8 cellular contexts compared by ENCODE assay signal in genomic region chr6:27902335-27903314, GRCh38. TPM values are rescaled to one million over a fixed set of nuclear protein-coding genes. Genes with fewer than 3 reads are reported as not detected.
DNase-seq lines count a peak whose midpoint lies in the region; ATAC-seq and TF ChIP-seq lines count a peak whose summit lies in the region.

No MANE protein-coding gene starts in this region.

- peaks cover 0 to 3% (median 0%) of the 10 kb centered on the region in 4 donors for H3K27me3 ChIP-seq in esophagus squamous epithelium

- CTCF ChIA-PET in Calu3 (lab: Charles Lee): interaction anchor here (0.5 to 1.0 kb wide), 7 partner anchors 51 to 764 kb away, joined by 3 to 7 read pairs (median 4); partner anchors contain the start of gene ZSCAN26

- TF ChIP-seq POLR2A in esophagus squamous epithelium (IDR thresholded peaks at IDR 0.05): no peak

- H3K4me1 Mint-ChIP-seq in Calu3 (ENCODE audit: low read depth, unreplicated experiment) (peaks cover 16% of the 10 kb centered on the region), naive B cell (peaks cover 9 to 12% (median 11%) of the 10 kb centered on the region in 3 donors)
- H3K4me1 Mint-ChIP-seq in activated T-cell treated with anti-CD3 and anti-CD28 coated beads, Interleukin-2, amount 50 U/mL, for 72 hours (ENCODE audit: low read depth): peaks cover 40% of the 10 kb centered on the region
- peaks cover 8% of the 10 kb centered on the region for H3K4me1 Mint-ChIP-seq in stimulated activated memory B cell treated with anti-CD40 and anti-IgM and Interleukin-4, amounts not matched to agents 10 μg/mL and 1 μg/mL and 100 μg/mL, for 72 hours

- intact Hi-C loops in Calu3 (cut with micrococcal nuclease; ENCODE audit: unreplicated experiment) (loop anchor here (5.0 kb wide), 1 partner anchor 310 kb away; no protein-coding TSS in a partner anchor), esophagus squamous epithelium (cut with DNase I) (no loop called here)

- peak overlapping the region; percentile 51 to 72 (median 59) for H3K4me3 ChIP-seq in esophagus squamous epithelium

- H3K27ac ChIP-seq in esophagus squamous epithelium: peak overlapping the region; percentile 76 to 92 (median 88)

- no peaks in the 10 kb centered on the region for H3K36me3 ChIP-seq in esophagus squamous epithelium

- no TSS peak for BruUV-seq in Calu3 (replicated peaks; lab: Mats Ljungman, UMichigan)

- DNase-seq in Calu3 (peak; percentile 88), HuH-7 (ENCODE audit: low spot score) (peak; percentile 23), OCI-M1 (lab: John Stamatoyannopoulos, UW) (peak; percentile 97), esophagus squamous epithelium (lab: John Stamatoyannopoulos, UW) (no peak), naive B cell (peak; percentile 88)
- DNase-seq in activated T-cell treated with anti-CD3 and anti-CD28 coated beads, Interleukin-2, amount 50 U/mL, for 72 hours: peak; percentile 77 to 84

- 2 to 4% methylated on average over 38 of the region's 38 CpGs for WGBS in esophagus squamous epithelium, 2 donors

- peak overlapping the region; percentile 99 for H3K27ac Mint-ChIP-seq in Calu3 (ENCODE audit: unreplicated experiment)
- H3K27ac Mint-ChIP-seq in activated T-cell treated with anti-CD3 and anti-CD28 coated beads, Interleukin-2, amount 50 U/mL, for 72 hours: peak overlapping the region; percentile 100
- peak overlapping the region; percentile 83 to 100 (median 99) for H3K27ac Mint-ChIP-seq in naive B cell
- peak overlapping the region; percentile 81 for H3K27ac Mint-ChIP-seq in stimulated activated memory B cell treated with anti-CD40 and anti-IgM and Interleukin-4, amounts not matched to agents 10 μg/mL and 1 μg/mL and 100 μg/mL, for 72 hours

- TF ChIP-seq CTCF in Calu3 (IDR thresholded peaks at IDR 0.05; ENCODE audit: unreplicated experiment): no peak
- no peak for TF ChIP-seq CTCF in esophagus squamous epithelium (IDR thresholded peaks at IDR 0.05)

- no peaks in the 10 kb centered on the region for H3K9me3 ChIP-seq in esophagus squamous epithelium

- H3K27me3 Mint-ChIP-seq in Calu3 (ENCODE audit: unreplicated experiment) (no peaks in the 10 kb centered on the region), naive B cell (peaks cover 0 to 3% (median 0%) of the 10 kb centered on the region in 3 donors)
- H3K27me3 Mint-ChIP-seq in activated T-cell treated with anti-CD3 and anti-CD28 coated beads, Interleukin-2, amount 50 U/mL, for 72 hours (ENCODE audit: low read depth): peaks cover 9% of the 10 kb centered on the region
- no peaks in the 10 kb centered on the region for H3K27me3 Mint-ChIP-seq in stimulated activated memory B cell treated with anti-CD40 and anti-IgM and Interleukin-4, amounts not matched to agents 10 μg/mL and 1 μg/mL and 100 μg/mL, for 72 hours

- H3K4me3 Mint-ChIP-seq in Calu3 (ENCODE audit: low read depth, unreplicated experiment) (peak overlapping the region; percentile 87), naive B cell (peak overlapping the region; percentile 76 to 96 (median 92))
- H3K4me3 Mint-ChIP-seq in activated T-cell treated with anti-CD3 and anti-CD28 coated beads, Interleukin-2, amount 50 U/mL, for 72 hours: peak overlapping the region; percentile 74 to 91
- H3K4me3 Mint-ChIP-seq in stimulated activated memory B cell treated with anti-CD40 and anti-IgM and Interleukin-4, amounts not matched to agents 10 μg/mL and 1 μg/mL and 100 μg/mL, for 72 hours: peak overlapping the region; percentile 83

- H3K36me3 Mint-ChIP-seq in Calu3 (ENCODE audit: insufficient read depth, unreplicated experiment) (peaks cover 29% of the 10 kb centered on the region), naive B cell (no peaks in the 10 kb centered on the region)
- peaks cover 0 to 4% of the 10 kb centered on the region in 2 donors for H3K36me3 Mint-ChIP-seq in activated T-cell treated with anti-CD3 and anti-CD28 coated beads, Interleukin-2, amount 50 U/mL, for 72 hours (ENCODE audit: insufficient read depth in 2 of 2)
- H3K36me3 Mint-ChIP-seq in stimulated activated memory B cell treated with anti-CD40 and anti-IgM and Interleukin-4, amounts not matched to agents 10 μg/mL and 1 μg/mL and 100 μg/mL, for 72 hours: no peaks in the 10 kb centered on the region

- peaks cover 0 to 15% (median 0%) of the 10 kb centered on the region in 3 donors for H3K4me1 ChIP-seq in esophagus squamous epithelium

- peak; percentile 63 for ATAC-seq in GM21447 (IDR thresholded peaks at IDR 0.05; ENCODE audit: unreplicated experiment)
- ATAC-seq in activated T-cell treated with anti-CD3 and anti-CD28 coated beads, Interleukin-2, amount 50 U/mL, for 72 hours (replicated peaks in 1 of 2): peak; percentile 82 to 84
- ATAC-seq in naive B cell (ENCODE audit: low read depth in 2 of 2): peak; percentile 82 to 85
- peak; percentile 86 for ATAC-seq in stimulated activated memory B cell treated with anti-CD40 and anti-IgM and Interleukin-4, amounts not matched to agents 10 μg/mL and 1 μg/mL and 100 μg/mL, for 72 hours

- H3K9me3 Mint-ChIP-seq in Calu3 (ENCODE audit: low read depth, unreplicated experiment): no peaks in the 10 kb centered on the region
- no peaks in the 10 kb centered on the region for H3K9me3 Mint-ChIP-seq in activated T-cell treated with anti-CD3 and anti-CD28 coated beads, Interleukin-2, amount 50 U/mL, for 72 hours
- H3K9me3 Mint-ChIP-seq in naive B cell: peaks cover 0 to 7% (median 0%) of the 10 kb centered on the region in 7 donors
- no peaks in the 10 kb centered on the region for H3K9me3 Mint-ChIP-seq in stimulated activated memory B cell treated with anti-CD40 and anti-IgM and Interleukin-4, amounts not matched to agents 10 μg/mL and 1 μg/mL and 100 μg/mL, for 72 hours

RNA-seq across cellular contexts. Expression of gene OR2B2, which starts 9.6 kb away (rescaled TPM):
- total RNA-seq in Calu3 (2022) (not detected in 2 replicates), esophagus squamous epithelium (not detected)
- total RNA-seq in activated T-cell treated with anti-CD3 and anti-CD28 coated beads, Interleukin-2, amount 50 U/mL, for 72 hours: not detected
- polyA plus RNA-seq in naive B cell (ENCODE audit: low read depth in 6 of 6): not detected

RNA-seq across cellular contexts. Expression of gene OR2B6, which starts 54.4 kb away (rescaled TPM):
- total RNA-seq in Calu3 (2022) (0.78 and 1.5 TPM in 2 replicates), esophagus squamous epithelium (not detected)
- under 1 TPM; 0.35 to 0.43 TPM for total RNA-seq in activated T-cell treated with anti-CD3 and anti-CD28 coated beads, Interleukin-2, amount 50 U/mL, for 72 hours
- polyA plus RNA-seq in naive B cell (ENCODE audit: low read depth in 6 of 6): not detected
